ENCODE assay signal across 16 cellular contexts in the genomic region with DNA sequence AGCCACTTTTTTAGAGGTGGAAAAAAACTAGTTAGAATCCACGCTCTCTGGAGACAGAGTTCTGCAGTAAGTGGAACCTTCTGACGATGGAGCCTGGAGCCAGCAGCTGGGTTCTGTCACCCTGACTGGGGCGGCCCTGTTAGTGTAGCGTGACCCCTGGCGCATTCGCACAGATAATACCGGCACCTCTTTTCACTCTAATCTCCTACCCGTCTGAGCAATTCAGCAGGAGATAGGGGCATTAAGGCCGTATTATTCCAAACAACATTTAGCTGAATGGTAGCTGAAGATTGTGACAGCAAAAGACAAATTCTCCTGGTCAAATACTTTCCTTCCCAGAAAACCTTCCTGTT.
DNase-seq lines count a peak whose midpoint lies in the region; ATAC-seq, FAIRE-seq and TF ChIP-seq lines count a peak whose summit lies in the region.
"Had no signal": no experiment of that assay in that cellular context is flagged by ENCODE, and none has a peak within 500 bp of the region (broad histone marks: within the 10 kb centered on the region; RNA-seq: fewer than 3 reads in every experiment).

No MANE protein-coding gene starts in this region.

- POLR2A ChIA-PET in GM10248 (lab: Yijun Ruan, JAX): no interaction called here
- POLR2A ChIA-PET in activated CD8-positive, alpha-beta T cell treated with anti-CD3 and anti-CD28 coated beads, Interleukin-2, amount 10 ng/mL, durations not matched to agents 7 days and 5 days (lab: Charles Lee): no interaction called here

- no peak overlapping the region for H3K4me2 ChIP-seq in mesendoderm (ENCODE audit: low read length)
- H3K4me2 ChIP-seq: KMS-11 had no signal

- H3K56ac ChIP-seq in mesendoderm (ENCODE audit: low read length): no peak overlapping the region

- H3K79me2 ChIP-seq in mesendoderm (ENCODE audit: control insufficient read depth, insufficient read depth, low read length): no peaks in the 10 kb centered on the region

- no peaks in the 10 kb centered on the region for H3K79me1 ChIP-seq in mesendoderm (ENCODE audit: low read length)

- H3K36me3 Mint-ChIP-seq in activated CD8-positive, alpha-beta T cell treated with anti-CD3 and anti-CD28 coated beads, Interleukin-2, amount 10 ng/mL, durations not matched to agents 7 days and 5 days (ENCODE audit: low read depth): no peaks in the 10 kb centered on the region

- no peak overlapping the region for H4K5ac ChIP-seq in mesendoderm (ENCODE audit: low read length)

- H4K8ac ChIP-seq in mesendoderm (ENCODE audit: low read depth, low read length): no peak overlapping the region

- H3K27ac ChIP-seq in cardiac muscle cell (peak overlapping the region; percentile 92), mesendoderm (ENCODE audit: low read depth, low read length) (no peak overlapping the region), urinary bladder (ENCODE audit: low read depth) (no peak overlapping the region)
- H3K27ac ChIP-seq: C4-2B, KMS-11 had no signal

- DNase-seq in cardiac muscle cell (ENCODE audit: low read depth in 1 of 2, low spot score in 1 of 2) (peak; percentile 77 to 87), mesendoderm (peak; percentile 79), GM10248 (ENCODE audit: extremely low spot score) (no peak), HuH-7.5 (ENCODE audit: low spot score) (no peak)
- no peak for DNase-seq in activated CD8-positive, alpha-beta T cell treated with anti-CD3 and anti-CD28 coated beads, Interleukin-2, amount 10 ng/mL, durations not matched to agents 7 days and 5 days
- DNase-seq: activated CD4-positive, alpha-beta T cell treated with anti-CD3 and anti-CD28 coated beads, Interleukin-2, amount 50 U/mL, for 4 hours; activated T-cell treated with anti-CD3 and anti-CD28 coated beads, Interleukin-2, amount 50 U/mL, for 72 hours; DMS79 treated with DMSO at 0.1 percent for 48 hours; NCI-H774; stimulated activated CD4-positive, alpha-beta T cell treated with anti-CD3 and anti-CD28 coated beads, Interleukin-15, amount 100 ng/mL, for 24 hours; T-helper 9 cell had no signal

- ATAC-seq in activated CD8-positive, alpha-beta T cell treated with anti-CD3 and anti-CD28 coated beads, Interleukin-2, amount 10 ng/mL, durations not matched to agents 7 days and 5 days: no peak
- ATAC-seq: activated T-cell treated with anti-CD3 and anti-CD28 coated beads, Interleukin-2, amount 50 U/mL, for 72 hours had no signal

- H3K4me3 Mint-ChIP-seq in activated CD8-positive, alpha-beta T cell treated with anti-CD3 and anti-CD28 coated beads, Interleukin-2, amount 10 ng/mL, durations not matched to agents 7 days and 5 days: no peak overlapping the region
- H3K4me3 Mint-ChIP-seq: activated T-cell treated with anti-CD3 and anti-CD28 coated beads, Interleukin-2, amount 50 U/mL, for 72 hours had no signal

- no peaks in the 10 kb centered on the region for H3K27me3 Mint-ChIP-seq in activated CD8-positive, alpha-beta T cell treated with anti-CD3 and anti-CD28 coated beads, Interleukin-2, amount 10 ng/mL, durations not matched to agents 7 days and 5 days (ENCODE audit: low read depth)

- no peaks in the 10 kb centered on the region for H3K9me3 ChIP-seq in cardiac muscle cell (ENCODE audit: low read depth)
- H3K9me3 ChIP-seq: HAP-1 had no signal

- TF ChIP-seq CTCF in cardiac muscle cell (IDR thresholded peaks at IDR 0.05; ENCODE audit: low read depth, low read length) (peak; percentile 11), GM10248 (IDR thresholded peaks at IDR 0.05; ENCODE audit: control extremely low read depth, extremely low read depth, low read depth, missing control alignments) (no peak)

- WGBS in mesendoderm (ENCODE audit: extremely low coverage, insufficient coverage, low lambda C conversion rate): no CpG with 5 or more reads among the region's 9 CpGs
- 16% methylated on average over 9 of the region's 9 CpGs for WGBS in urinary bladder

- H3K4me1 Mint-ChIP-seq in activated CD8-positive, alpha-beta T cell treated with anti-CD3 and anti-CD28 coated beads, Interleukin-2, amount 10 ng/mL, durations not matched to agents 7 days and 5 days (ENCODE audit: low read depth): no peaks in the 10 kb centered on the region

- H2AK5ac ChIP-seq in mesendoderm (ENCODE audit: low read length): no peak overlapping the region

- no peak overlapping the region for H2BK120ac ChIP-seq in mesendoderm (ENCODE audit: low read depth, low read length)

- no peak overlapping the region for H3K18ac ChIP-seq in mesendoderm (ENCODE audit: low read length)

- no peak overlapping the region for H2BK5ac ChIP-seq in mesendoderm (ENCODE audit: low read length)

- FAIRE-seq in TTC549 (lab: Jason Lieb, UNC): peak; percentile 99

- no peaks in the 10 kb centered on the region for H3K36me3 ChIP-seq in cardiac muscle cell
- H3K36me3 ChIP-seq in mesendoderm (ENCODE audit: control insufficient read depth, insufficient read depth, low read length): no peaks in the 10 kb centered on the region
- no peaks in the 10 kb centered on the region for H3K36me3 ChIP-seq in urinary bladder (ENCODE audit: insufficient read depth)
- H3K36me3 ChIP-seq: HAP-1 had no signal

- no peak overlapping the region for H3K27ac Mint-ChIP-seq in activated CD8-positive, alpha-beta T cell treated with anti-CD3 and anti-CD28 coated beads, Interleukin-2, amount 10 ng/mL, durations not matched to agents 7 days and 5 days
- H3K27ac Mint-ChIP-seq: activated T-cell treated with anti-CD3 and anti-CD28 coated beads, Interleukin-2, amount 50 U/mL, for 72 hours had no signal

- H3K4ac ChIP-seq in mesendoderm (ENCODE audit: low read depth, low read length): no peak overlapping the region

- CTCF ChIA-PET in GM10248 (lab: Yijun Ruan, JAX): interaction anchor here (1.1 to 2.4 kb wide), 5 partner anchors 8 to 485 kb away, joined by 3 to 6 read pairs (median 4); no protein-coding TSS in a partner anchor
- CTCF ChIA-PET in activated CD8-positive, alpha-beta T cell treated with anti-CD3 and anti-CD28 coated beads, Interleukin-2, amount 10 ng/mL, durations not matched to agents 7 days and 5 days (lab: Charles Lee): interaction anchor here (2.3 kb wide), 1 partner anchor 485 kb away, joined by 6 read pairs; no protein-coding TSS in a partner anchor

- H3K4me3 ChIP-seq in cardiac muscle cell (no peak overlapping the region), mesendoderm (ENCODE audit: low read length) (no peak overlapping the region), urinary bladder (ENCODE audit: low read depth, low read length) (peak overlapping the region; percentile 9)
- H3K4me3 ChIP-seq: HAP-1 had no signal

- H3K27me3 ChIP-seq in cardiac muscle cell (no peaks in the 10 kb centered on the region), mesendoderm (ENCODE audit: insufficient read depth, low read length, poor library complexity) (no peaks in the 10 kb centered on the region)

- no peaks in the 10 kb centered on the region for H3K9me3 Mint-ChIP-seq in activated CD8-positive, alpha-beta T cell treated with anti-CD3 and anti-CD28 coated beads, Interleukin-2, amount 10 ng/mL, durations not matched to agents 7 days and 5 days (ENCODE audit: insufficient read depth)
- H3K9me3 Mint-ChIP-seq: activated T-cell treated with anti-CD3 and anti-CD28 coated beads, Interleukin-2, amount 50 U/mL, for 72 hours had no signal

- H3K4me1 ChIP-seq in cardiac muscle cell (ENCODE audit: low read depth) (peaks cover 30% of the 10 kb centered on the region), mesendoderm (ENCODE audit: control insufficient read depth, low read depth, low read length) (no peaks in the 10 kb centered on the region), urinary bladder (ENCODE audit: insufficient read depth) (no peaks in the 10 kb centered on the region)
- H3K4me1 ChIP-seq: HAP-1 had no signal

- H2BK15ac ChIP-seq in mesendoderm (replicated peaks; ENCODE audit: low read depth): no peak overlapping the region

- no peak overlapping the region for H3K9ac ChIP-seq in mesendoderm (ENCODE audit: low read length)
- H3K9ac ChIP-seq: KMS-11 had no signal

- H3K23ac ChIP-seq in mesendoderm (ENCODE audit: low read length): no peak overlapping the region

Comparison
In these comparisons a context has a peak if more than half of its experiments do, and no peak if none do; other contexts are left out.
1. DNase-seq: peak in cardiac muscle cell (2 of 2) and mesendoderm (single experiment); none in GM10248 (single experiment), activated CD8-positive, alpha-beta T cell treated with anti-CD3 and anti-CD28 coated beads, Interleukin-2, amount 10 ng/mL, durations not matched to agents 7 days and 5 days (single experiment) and HuH-7.5 (single experiment).